Comparison of ENCODE assay signal across 30 cellular contexts in the genomic region with DNA sequence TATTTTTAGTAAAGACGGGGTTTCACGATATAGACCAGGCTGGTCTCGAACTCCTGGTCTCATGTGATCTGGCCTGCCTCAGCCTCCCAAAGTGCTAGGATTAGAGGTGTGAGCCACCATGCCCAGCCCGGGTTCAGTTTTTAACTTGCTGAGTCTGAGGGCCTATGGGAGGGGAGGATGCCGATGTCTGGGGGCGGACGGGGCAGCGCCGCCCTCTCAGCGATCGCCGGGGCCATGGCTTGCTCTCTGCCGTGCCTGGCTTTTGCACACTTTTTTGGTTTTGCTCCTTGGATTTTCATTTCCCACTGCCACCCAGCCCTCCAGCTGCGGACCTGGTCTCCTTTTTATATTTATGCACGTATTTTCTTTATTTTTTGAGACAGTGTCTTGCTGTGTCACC. TPM values are rescaled to one million over a fixed set of nuclear protein-coding genes. Genes with fewer than 3 reads are reported as not detected.
"Had no signal": no experiment of that assay in that cellular context is flagged by ENCODE, and none has a peak within 500 bp of the region (broad histone marks: within the 10 kb centered on the region; RNA-seq: fewer than 3 reads in every experiment).

No MANE protein-coding gene starts in this region.

- H3K4me1 ChIP-seq: testis, thyroid gland, tibial artery, tibial nerve, upper lobe of left lung, upper lobe of right lung, uterus, vagina had no signal

- H3K27me3 ChIP-seq: testis, thyroid gland, transverse colon, upper lobe of left lung, upper lobe of right lung, uterus, vagina had no signal

- H3K4me3 Mint-ChIP-seq: stimulated activated effector memory CD8-positive, alpha-beta T cell treated with anti-CD3 and anti-CD28 coated beads, Interleukin-12 subunit alpha, Interleukin-12 subunit beta, amount 100 ng/mL, for 72 hours; stimulated activated memory B cell treated with anti-CD40 and anti-IgM and Interleukin-4, amounts not matched to agents 10 μg/mL and 1 μg/mL and 100 μg/mL, for 72 hours; stimulated activated naive B cell treated with anti-CD40 and anti-IgM and Interleukin-4, amounts not matched to agents 10 μg/mL and 1 μg/mL and 100 μg/mL, for 72 hours; stimulated activated naive CD8-positive, alpha-beta T cell treated with anti-CD3 and anti-CD28 coated beads, Interleukin-15, amount 100 ng/mL, for 72 hours; stimulated activated naive CD8-positive, alpha-beta T cell treated with anti-CD3 and anti-CD28 coated beads, Interleukin-15, Interleukin-2, amounts not matched to agents 100 ng/mL and 50 ng/mL, for 24 hours; type B pancreatic cell had no signal

- H3K9me3 Mint-ChIP-seq: stimulated activated effector memory CD8-positive, alpha-beta T cell treated with anti-CD3 and anti-CD28 coated beads, Interleukin-12 subunit alpha, Interleukin-12 subunit beta, amount 100 ng/mL, for 72 hours; stimulated activated memory B cell treated with anti-CD40 and anti-IgM and Interleukin-4, amounts not matched to agents 10 μg/mL and 1 μg/mL and 100 μg/mL, for 72 hours; stimulated activated naive B cell treated with anti-CD40 and anti-IgM and Interleukin-4, amounts not matched to agents 10 μg/mL and 1 μg/mL and 100 μg/mL, for 72 hours; stimulated activated naive CD8-positive, alpha-beta T cell treated with anti-CD3 and anti-CD28 coated beads, Interleukin-15, amount 100 ng/mL, for 72 hours; stimulated activated naive CD8-positive, alpha-beta T cell treated with anti-CD3 and anti-CD28 coated beads, Interleukin-15, Interleukin-2, amounts not matched to agents 100 ng/mL and 50 ng/mL, for 24 hours had no signal

- H3K36me3 Mint-ChIP-seq: stimulated activated effector memory CD8-positive, alpha-beta T cell treated with anti-CD3 and anti-CD28 coated beads, Interleukin-12 subunit alpha, Interleukin-12 subunit beta, amount 100 ng/mL, for 72 hours; stimulated activated memory B cell treated with anti-CD40 and anti-IgM and Interleukin-4, amounts not matched to agents 10 μg/mL and 1 μg/mL and 100 μg/mL, for 72 hours; stimulated activated naive B cell treated with anti-CD40 and anti-IgM and Interleukin-4, amounts not matched to agents 10 μg/mL and 1 μg/mL and 100 μg/mL, for 72 hours; type B pancreatic cell had no signal

- H3K36me3 ChIP-seq: stomach, suprapubic skin, thoracic aorta, thyroid gland, tibial artery, tibial nerve, transverse colon, upper lobe of left lung, upper lobe of right lung, uterus, vagina had no signal

- H3K27ac Mint-ChIP-seq: stimulated activated effector memory CD8-positive, alpha-beta T cell treated with anti-CD3 and anti-CD28 coated beads, Interleukin-12 subunit alpha, Interleukin-12 subunit beta, amount 100 ng/mL, for 72 hours; stimulated activated memory B cell treated with anti-CD40 and anti-IgM and Interleukin-4, amounts not matched to agents 10 μg/mL and 1 μg/mL and 100 μg/mL, for 72 hours; stimulated activated naive B cell treated with anti-CD40 and anti-IgM and Interleukin-4, amounts not matched to agents 10 μg/mL and 1 μg/mL and 100 μg/mL, for 72 hours; stimulated activated naive CD8-positive, alpha-beta T cell treated with anti-CD3 and anti-CD28 coated beads, Interleukin-15, amount 100 ng/mL, for 72 hours; stimulated activated naive CD8-positive, alpha-beta T cell treated with anti-CD3 and anti-CD28 coated beads, Interleukin-15, Interleukin-2, amounts not matched to agents 100 ng/mL and 50 ng/mL, for 24 hours; type B pancreatic cell had no signal

- H3K27me3 Mint-ChIP-seq: stimulated activated naive CD8-positive, alpha-beta T cell treated with anti-CD3 and anti-CD28 coated beads, Interleukin-15, amount 100 ng/mL, for 72 hours; type B pancreatic cell had no signal

- H3K4me3 ChIP-seq: stomach, suprapubic skin, testis, thoracic aorta, thyroid gland, tibial artery, tibial nerve, transverse colon, upper lobe of left lung, upper lobe of right lung, uterus, vagina had no signal

- H3K4me1 Mint-ChIP-seq: stimulated activated effector memory CD8-positive, alpha-beta T cell treated with anti-CD3 and anti-CD28 coated beads, Interleukin-12 subunit alpha, Interleukin-12 subunit beta, amount 100 ng/mL, for 72 hours; stimulated activated memory B cell treated with anti-CD40 and anti-IgM and Interleukin-4, amounts not matched to agents 10 μg/mL and 1 μg/mL and 100 μg/mL, for 72 hours; stimulated activated naive B cell treated with anti-CD40 and anti-IgM and Interleukin-4, amounts not matched to agents 10 μg/mL and 1 μg/mL and 100 μg/mL, for 72 hours had no signal

- H3K27ac ChIP-seq: stomach, suprapubic skin, testis, thoracic aorta, thyroid gland, tibial artery, tibial nerve, transverse colon, upper lobe of left lung, upper lobe of right lung, uterus, vagina had no signal

- DNase-seq: stimulated activated CD4-positive, alpha-beta T cell treated with anti-CD3 and anti-CD28 coated beads, Interleukin-2, amount 100 ng/mL, for 48 hours; stimulated activated CD4-positive, alpha-beta T cell treated with anti-CD3 and anti-CD28 coated beads, Interleukin-4, amount 100 ng/mL, for 1 hour; stimulated activated CD4-positive, alpha-beta T cell treated with anti-CD3 and anti-CD28 coated beads, Interleukin-4, amount 100 ng/mL, for 24 hours; stimulated activated CD4-positive, alpha-beta T cell treated with anti-CD3 and anti-CD28 coated beads, Interleukin-4, amount 100 ng/mL, for 4 hours; stimulated activated CD8-positive, alpha-beta memory T cell treated with anti-CD3 and anti-CD28 coated beads, Interleukin-4, amount 100 ng/mL, for 48 hours; stimulated activated naive B cell treated with anti-CD40 and anti-IgM and Interleukin-4, amounts not matched to agents 10 μg/mL and 1 μg/mL and 100 μg/mL, for 72 hours; stimulated activated naive CD4-positive, alpha-beta T cell; stimulated activated naive CD4-positive, alpha-beta T cell treated with Interleukin-2 at 50 U/mL for 16 hours; stimulated activated naive CD8-positive, alpha-beta T cell treated with anti-CD3 and anti-CD28 coated beads, Interleukin-15, amount 100 ng/mL, for 72 hours; stimulated activated naive CD8-positive, alpha-beta T cell treated with anti-CD3 and anti-CD28 coated beads, Interleukin-15, Interleukin-2, amounts not matched to agents 100 U/mL and 50 U/mL, for 24 hours; stomach; substantia nigra; testis; thyroid gland; tibial artery; transverse colon; trophoblast cell; upper lobe of right lung; uterus had no signal

- H3K9me3 ChIP-seq: stomach, suprapubic skin, testis, thoracic aorta, thyroid gland, tibial artery, tibial nerve, transverse colon, upper lobe of left lung, upper lobe of right lung, uterus, vagina had no signal

RNA-seq across cellular contexts. Expression of a gene that starts 15.2 kb away (rescaled TPM):
- total RNA-seq: subcutaneous adipose tissue, thyroid gland, transverse colon, ureter, vagina had no signal
